In genomic region chr13:48965736-48966135, GRCh38 we compare ENCODE assay signal across 3 cellular contexts.
"Had no signal": no experiment of that assay in that cellular context is flagged by ENCODE, and none has a peak within 500 bp of the region (broad histone marks: within the 10 kb centered on the region; RNA-seq: fewer than 3 reads in every experiment).

No MANE protein-coding gene starts in this region.

- DNase-seq: GDM1, GF-D8 had no signal

- ATAC-seq: GM12878 had no signal

- H3K4me3 ChIP-seq: GM12878 had no signal
